In the genomic region with DNA sequence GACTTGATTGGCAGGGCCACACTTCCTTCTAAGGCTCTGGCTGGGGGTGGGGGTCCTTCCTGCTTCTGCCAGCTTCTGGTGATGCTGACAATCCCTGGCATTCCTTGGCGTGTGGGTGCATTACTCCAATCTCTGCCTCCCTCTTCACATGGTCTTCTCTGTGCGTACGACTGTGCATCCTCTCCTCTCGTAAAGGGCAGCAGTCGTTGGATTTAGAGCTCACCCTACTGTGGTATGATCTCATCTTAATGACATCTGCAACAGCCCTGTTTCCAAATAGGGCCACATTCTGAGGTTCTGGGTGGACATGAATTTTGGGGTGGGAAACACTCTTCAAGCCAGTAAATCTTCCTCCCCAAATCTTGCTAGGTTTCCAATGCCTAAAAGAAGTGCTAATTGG, we compare ENCODE assay signal across 1 cellular context.
TF ChIP-seq lines count a peak whose summit lies in the region.

No MANE protein-coding gene starts in this region.

TF ChIP-seq in IMR-90, 13 proteins besides CTCF, POLR2A, EP300 and RAD21:
- no peak for TF ChIP-seq NFE2L2 (IDR thresholded peaks at IDR 0.05; ENCODE audit: low read depth, low read length)
- TF ChIP-seq MXI1 (IDR thresholded peaks at IDR 0.05; ENCODE audit: borderline replicate concordance, low read depth, low read length): no peak
- TF ChIP-seq SMC3 (IDR thresholded peaks at IDR 0.05; ENCODE audit: low read depth, low read length): no peak
- TF ChIP-seq BHLHE40 (IDR thresholded peaks at IDR 0.05; ENCODE audit: low read depth, low read length): no peak
